Comparison of ENCODE assay signal across 29 cellular contexts in the genomic region with DNA sequence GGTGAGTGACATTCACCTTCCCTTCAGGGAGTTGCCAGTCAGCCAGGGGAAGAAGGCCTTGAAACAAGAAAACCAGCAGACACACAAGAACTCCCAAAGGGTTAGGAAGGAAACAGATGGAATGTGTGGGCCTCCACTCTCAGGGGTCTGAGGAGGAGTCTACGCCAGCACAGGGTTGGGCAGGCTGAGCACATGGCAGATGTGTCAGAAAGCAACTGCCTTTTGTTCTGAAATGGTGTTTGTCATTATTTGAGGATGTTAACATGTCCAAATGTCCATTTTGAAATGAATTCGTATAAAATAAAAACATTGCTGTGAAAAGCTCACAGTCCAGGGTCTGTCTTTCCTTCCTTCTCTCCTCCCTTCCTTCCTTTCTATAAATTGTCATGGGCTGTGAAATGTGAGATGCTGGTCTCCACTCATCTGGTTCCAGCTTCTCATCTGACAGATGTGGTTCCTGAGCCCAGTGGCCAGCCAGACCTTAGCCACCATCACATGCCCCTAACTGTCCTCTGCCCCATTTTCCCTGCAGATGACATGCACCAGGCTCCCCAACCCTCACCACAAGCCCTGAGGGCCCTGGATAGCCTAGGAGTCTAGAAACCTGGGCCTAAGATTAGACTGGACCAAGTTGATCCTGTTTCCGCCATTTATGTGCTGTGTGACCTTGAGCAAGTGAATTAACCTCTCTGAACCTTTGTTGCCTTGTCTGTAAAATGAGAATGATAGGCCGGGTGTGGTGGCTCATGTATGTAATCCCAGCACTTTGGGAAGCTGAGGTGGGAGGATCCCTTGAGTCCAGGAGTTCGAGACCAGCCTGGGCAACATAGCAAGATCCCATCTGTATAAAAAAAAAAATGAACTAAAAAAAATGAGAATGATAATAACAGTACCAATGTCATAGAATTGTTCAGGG. TPM values are rescaled to one million over a fixed set of nuclear protein-coding genes. Genes with fewer than 3 reads are reported as not detected.
DNase-seq lines count a peak whose midpoint lies in the region; ATAC-seq, FAIRE-seq and TF ChIP-seq lines count a peak whose summit lies in the region.
"Had no signal": no experiment of that assay in that cellular context is flagged by ENCODE, and none has a peak within 500 bp of the region (broad histone marks: within the 10 kb centered on the region; RNA-seq: fewer than 3 reads in every experiment).

No MANE protein-coding gene starts in this region.

- CTCF ChIA-PET in RWPE1 (lab: Yijun Ruan, JAX): no interaction called here
- CTCF ChIA-PET in endothelial cell of umbilical vein (lab: Charles Lee): interaction anchor here (0.9 kb wide), 1 partner anchor 33 kb away, joined by 6 read pairs; no protein-coding TSS in a partner anchor

- H3K27ac ChIP-seq in BLaER1 treated with 17β-estradiol and CSF1 and Interleukin-3, amounts not matched to agents 10 nM and 100 nM: peak overlapping the region in 7 of 11 experiments; percentile 17 to 83 (median 75); a peak in 13 of 22 replicates
- peak overlapping the region; percentile 42 for H3K27ac ChIP-seq in RWPE1
- H3K27ac ChIP-seq in endothelial cell of umbilical vein (ENCODE audit: insufficient read depth, low read depth, low read length): peak overlapping the region; percentile 28
- H3K27ac ChIP-seq in neuronal stem cell (replicated peaks; ENCODE audit: low read length): no peak overlapping the region
- H3K27ac ChIP-seq: foreskin keratinocyte, hepatocyte, left lung, spleen had no signal

- H4K8ac ChIP-seq in neuronal stem cell (ENCODE audit: low read depth, low read length): no peak overlapping the region

- H2AK5ac ChIP-seq in neuronal stem cell (ENCODE audit: low read depth, low read length): no peak overlapping the region

- H3K27ac Mint-ChIP-seq in HFFc6: no peak overlapping the region
- peak overlapping the region in 1 of 2 donors; percentile 71 for H3K27ac Mint-ChIP-seq in stimulated activated naive CD8-positive, alpha-beta T cell treated with anti-CD3 and anti-CD28 coated beads, Interleukin-15, amount 100 ng/mL, for 72 hours
- H3K27ac Mint-ChIP-seq: activated CD4-positive, alpha-beta memory T cell treated with anti-CD3 and anti-CD28 coated beads, Interleukin-2, amount 10 ng/mL, durations not matched to agents 7 days and 5 days; activated naive CD8-positive, alpha-beta T cell treated with anti-CD3 and anti-CD28 coated beads for 36 hours; stimulated activated memory B cell treated with anti-CD40 and anti-IgM and Interleukin-4, amounts not matched to agents 10 μg/mL and 1 μg/mL and 100 μg/mL, for 72 hours had no signal

- no CpG with 5 or more reads among the region's 5 CpGs for WGBS in neuronal stem cell (ENCODE audit: extremely low coverage in 2 of 2, insufficient read length in 2 of 2, insufficient replicate concordance in 1 of 2), 2 donors

- no peaks in the 10 kb centered on the region for H3K36me3 ChIP-seq in BLaER1 treated with 17β-estradiol and CSF1 and Interleukin-3, amounts not matched to agents 10 nM and 100 nM
- H3K36me3 ChIP-seq in endothelial cell of umbilical vein (ENCODE audit: control insufficient read depth in 2 of 2, extremely low read depth in 1 of 2, insufficient read depth in 2 of 2, low read length in 2 of 2) (no peaks in the 10 kb centered on the region), neuronal stem cell (replicated peaks in 1 of 2; ENCODE audit: control insufficient read depth in 2 of 2, insufficient read depth in 2 of 2, low read length in 2 of 2) (no peaks in the 10 kb centered on the region)
- H3K36me3 ChIP-seq: left lung, spleen had no signal

- H2BK15ac ChIP-seq in neuronal stem cell (ENCODE audit: low read length): no peak overlapping the region

- peaks cover 0 to 4% (median 0%) of the 10 kb centered on the region in 11 experiments; a peak in 1 of 22 replicates for H4K20me1 ChIP-seq in BLaER1 treated with 17β-estradiol and CSF1 and Interleukin-3, amounts not matched to agents 10 nM and 100 nM
- peaks cover 2% of the 10 kb centered on the region for H4K20me1 ChIP-seq in endothelial cell of umbilical vein (replicated peaks; ENCODE audit: control insufficient read depth, extremely low read depth, insufficient read depth, low read length)

- H3K4ac ChIP-seq in neuronal stem cell (ENCODE audit: low read length): no peak overlapping the region

- H3K27me3 ChIP-seq in BLaER1 treated with 17β-estradiol and CSF1 and Interleukin-3, amounts not matched to agents 10 nM and 100 nM: no peaks in the 10 kb centered on the region
- H3K27me3 ChIP-seq in endothelial cell of umbilical vein (ENCODE audit: control insufficient read depth in 2 of 2, insufficient read depth in 2 of 2, low read length in 2 of 2) (no peaks in the 10 kb centered on the region), neuronal stem cell (ENCODE audit: control insufficient read depth in 3 of 3, insufficient read depth in 3 of 3, low read depth in 1 of 3, low read length in 3 of 3) (no peaks in the 10 kb centered on the region)
- H3K27me3 ChIP-seq: foreskin keratinocyte, hepatocyte, left lung, spleen had no signal

- DNase-seq in RWPE1 (ENCODE audit: low spot score) (no peak), endothelial cell of umbilical vein (ENCODE audit: low read depth, low spot score) (peak; percentile 61), neuronal stem cell (ENCODE audit: low spot score) (no peak), medulla oblongata (ENCODE audit: extremely low spot score) (no peak), HFFc6 (no peak)
- no peak for DNase-seq in activated CD8-positive, alpha-beta memory T cell treated with anti-CD3 and anti-CD28 coated beads, Interleukin-2, amount 50 U/mL, for 48 hours
- DNase-seq in stimulated activated naive CD8-positive, alpha-beta T cell treated with anti-CD3 and anti-CD28 coated beads, Interleukin-15, amount 100 ng/mL, for 72 hours: no peak
- DNase-seq: activated CD4-positive, alpha-beta memory T cell treated with anti-CD3 and anti-CD28 coated beads, Interleukin-2, amount 10 ng/mL, durations not matched to agents 7 days and 5 days; activated CD4-positive, CD25-positive, alpha-beta regulatory T cell treated with anti-CD3 and anti-CD28 coated beads, Interleukin-2, amount 50 U/mL, for 72 hours; activated naive CD8-positive, alpha-beta T cell treated with anti-CD3 and anti-CD28 coated beads for 36 hours; effector CD4-positive, alpha-beta T cell; erythroblast; foreskin keratinocyte; immature natural killer cell; KBM-7; left lung; mucosa of descending colon; NCI-H146; NCI-H510A treated with DMSO at 0.1 percent for 48 hours; NK-92 treated with Interleukin-12 subunit alpha and Interleukin-12 subunit beta, amount 100 ng/mL, for 24 hours; SHP77 treated with DMSO at 0.1 percent for 48 hours; spleen; stimulated activated CD4-positive, alpha-beta T cell treated with anti-CD3 and anti-CD28 coated beads, Interleukin-2, amount 100 ng/mL, for 48 hours had no signal

- H3K9me3 Mint-ChIP-seq in HFFc6: peaks cover 25% of the 10 kb centered on the region
- H3K9me3 Mint-ChIP-seq in stimulated activated naive CD8-positive, alpha-beta T cell treated with anti-CD3 and anti-CD28 coated beads, Interleukin-15, amount 100 ng/mL, for 72 hours: no peaks in the 10 kb centered on the region
- H3K9me3 Mint-ChIP-seq: activated CD4-positive, alpha-beta memory T cell treated with anti-CD3 and anti-CD28 coated beads, Interleukin-2, amount 10 ng/mL, durations not matched to agents 7 days and 5 days; activated naive CD8-positive, alpha-beta T cell treated with anti-CD3 and anti-CD28 coated beads for 36 hours; CD14-positive monocyte; immature natural killer cell; stimulated activated memory B cell treated with anti-CD40 and anti-IgM and Interleukin-4, amounts not matched to agents 10 μg/mL and 1 μg/mL and 100 μg/mL, for 72 hours had no signal

- no peak overlapping the region for H3K4me3 Mint-ChIP-seq in HFFc6
- H3K4me3 Mint-ChIP-seq in stimulated activated naive CD8-positive, alpha-beta T cell treated with anti-CD3 and anti-CD28 coated beads, Interleukin-15, amount 100 ng/mL, for 72 hours: no peak overlapping the region
- H3K4me3 Mint-ChIP-seq: activated CD4-positive, alpha-beta memory T cell treated with anti-CD3 and anti-CD28 coated beads, Interleukin-2, amount 10 ng/mL, durations not matched to agents 7 days and 5 days; activated naive CD8-positive, alpha-beta T cell treated with anti-CD3 and anti-CD28 coated beads for 36 hours; CD14-positive monocyte; immature natural killer cell; stimulated activated memory B cell treated with anti-CD40 and anti-IgM and Interleukin-4, amounts not matched to agents 10 μg/mL and 1 μg/mL and 100 μg/mL, for 72 hours had no signal

- H3K23ac ChIP-seq in neuronal stem cell (ENCODE audit: low read depth, low read length, poor library complexity): no peak overlapping the region

- no peaks in the 10 kb centered on the region for H3K4me1 Mint-ChIP-seq in HFFc6 (ENCODE audit: low read depth)
- peaks cover 7% of the 10 kb centered on the region for H3K4me1 Mint-ChIP-seq in stimulated activated naive CD8-positive, alpha-beta T cell treated with anti-CD3 and anti-CD28 coated beads, Interleukin-15, amount 100 ng/mL, for 72 hours
- H3K4me1 Mint-ChIP-seq: activated CD4-positive, alpha-beta memory T cell treated with anti-CD3 and anti-CD28 coated beads, Interleukin-2, amount 10 ng/mL, durations not matched to agents 7 days and 5 days; activated naive CD8-positive, alpha-beta T cell treated with anti-CD3 and anti-CD28 coated beads for 36 hours; CD14-positive monocyte; immature natural killer cell; stimulated activated memory B cell treated with anti-CD40 and anti-IgM and Interleukin-4, amounts not matched to agents 10 μg/mL and 1 μg/mL and 100 μg/mL, for 72 hours had no signal

- no peak overlapping the region for H3K4me3 ChIP-seq in BLaER1 treated with 17β-estradiol and CSF1 and Interleukin-3, amounts not matched to agents 10 nM and 100 nM
- H3K4me3 ChIP-seq in endothelial cell of umbilical vein (replicated peaks in 1 of 3; ENCODE audit: insufficient read depth in 1 of 3, low read depth in 1 of 3, low read length in 3 of 3): no peak overlapping the region
- peak overlapping the region in 1 of 2 donors; percentile 57 for H3K4me3 ChIP-seq in neuronal stem cell (ENCODE audit: low read length in 2 of 2)
- H3K4me3 ChIP-seq: hepatocyte, left lung, mucosa of descending colon, spleen had no signal

- H3K9me3 ChIP-seq in BLaER1 treated with 17β-estradiol and CSF1 and Interleukin-3, amounts not matched to agents 10 nM and 100 nM (replicated peaks in 1 of 11): peaks cover 0 to 12% (median 0%) of the 10 kb centered on the region in 11 experiments; a peak in 3 of 22 replicates
- H3K9me3 ChIP-seq in endothelial cell of umbilical vein (replicated peaks; ENCODE audit: control insufficient read depth, insufficient read depth, low read length): no peaks in the 10 kb centered on the region
- peaks cover 0 to 2% of the 10 kb centered on the region in 2 donors for H3K9me3 ChIP-seq in neuronal stem cell (replicated peaks in 1 of 2; ENCODE audit: control insufficient read depth in 2 of 2, insufficient read depth in 1 of 2, low read depth in 1 of 2, low read length in 2 of 2)
- H3K9me3 ChIP-seq: left lung, mucosa of descending colon, spleen had no signal

- H3K79me1 ChIP-seq in neuronal stem cell (ENCODE audit: low read depth, low read length): no peaks in the 10 kb centered on the region

- dilution Hi-C loops in endothelial cell of umbilical vein (cut with MboI; ENCODE audit: extremely low pct_ligation_motif_present, low sequenced_read_pairs): no loop called here

- no peak for ATAC-seq in stimulated activated naive CD8-positive, alpha-beta T cell treated with anti-CD3 and anti-CD28 coated beads, Interleukin-15, amount 100 ng/mL, for 72 hours
- ATAC-seq: foreskin keratinocyte; left lung; mucosa of descending colon; stimulated activated memory B cell treated with anti-CD40 and anti-IgM and Interleukin-4, amounts not matched to agents 10 μg/mL and 1 μg/mL and 100 μg/mL, for 72 hours had no signal

- H3K79me2 ChIP-seq in endothelial cell of umbilical vein (ENCODE audit: control insufficient read depth, insufficient read depth, low read length): no peaks in the 10 kb centered on the region

- intact Hi-C loops in endothelial cell of umbilical vein (cut with micrococcal nuclease): no loop called here

- peak; percentile 57 for FAIRE-seq in endothelial cell of umbilical vein (lab: Jason Lieb, UNC)
- FAIRE-seq: GM19239 had no signal

- BruUV-seq in endothelial cell of umbilical vein (replicated peaks; lab: Mats Ljungman, UMichigan): no TSS peak

- peaks cover 2% of the 10 kb centered on the region for H3K27me3 Mint-ChIP-seq in HFFc6 (ENCODE audit: insufficient read depth)
- H3K27me3 Mint-ChIP-seq in stimulated activated naive CD8-positive, alpha-beta T cell treated with anti-CD3 and anti-CD28 coated beads, Interleukin-15, amount 100 ng/mL, for 72 hours: no peaks in the 10 kb centered on the region
- H3K27me3 Mint-ChIP-seq: activated CD4-positive, alpha-beta memory T cell treated with anti-CD3 and anti-CD28 coated beads, Interleukin-2, amount 10 ng/mL, durations not matched to agents 7 days and 5 days; activated naive CD8-positive, alpha-beta T cell treated with anti-CD3 and anti-CD28 coated beads for 36 hours; stimulated activated memory B cell treated with anti-CD40 and anti-IgM and Interleukin-4, amounts not matched to agents 10 μg/mL and 1 μg/mL and 100 μg/mL, for 72 hours had no signal

- H2AFZ ChIP-seq in endothelial cell of umbilical vein (ENCODE audit: low read depth, low read length) (no peak overlapping the region), neuronal stem cell (ENCODE audit: low read length) (no peak overlapping the region)
- H2AFZ ChIP-seq: hepatocyte had no signal

- H3K9ac ChIP-seq in BLaER1 treated with 17β-estradiol and CSF1 and Interleukin-3, amounts not matched to agents 10 nM and 100 nM: peak overlapping the region in 4 of 11 experiments; percentile 27 to 57 (median 46); a peak in 4 of 22 replicates
- H3K9ac ChIP-seq in endothelial cell of umbilical vein (replicated peaks; ENCODE audit: extremely low read depth, insufficient read depth, low read length) (no peak overlapping the region), neuronal stem cell (ENCODE audit: low read depth, low read length, poor library complexity) (no peak overlapping the region)

- no peak overlapping the region for H2BK5ac ChIP-seq in neuronal stem cell (ENCODE audit: low read length)

- H3K14ac ChIP-seq in neuronal stem cell (ENCODE audit: low read length): no peak overlapping the region

- peaks cover 0 to 42% (median 28%) of the 10 kb centered on the region in 10 experiments; a peak in 15 of 20 replicates for H3K4me1 ChIP-seq in BLaER1 treated with 17β-estradiol and CSF1 and Interleukin-3, amounts not matched to agents 10 nM and 100 nM
- H3K4me1 ChIP-seq in endothelial cell of umbilical vein (ENCODE audit: control insufficient read depth, extremely low read depth, insufficient read depth, low read length) (peaks cover 29% of the 10 kb centered on the region), neuronal stem cell (ENCODE audit: control insufficient read depth in 2 of 2, insufficient read depth in 1 of 2, low read depth in 1 of 2, low read length in 2 of 2) (peaks cover 5 to 10% of the 10 kb centered on the region in 2 donors)
- H3K4me1 ChIP-seq: foreskin keratinocyte had no signal

- no peak for TF ChIP-seq POLR2A in endothelial cell of umbilical vein (IDR thresholded peaks at IDR 0.05; ENCODE audit: low read depth, low read length)

- H2BK120ac ChIP-seq in neuronal stem cell (ENCODE audit: low read depth, low read length): no peak overlapping the region

- H3K9me1 ChIP-seq in endothelial cell of umbilical vein (replicated peaks; ENCODE audit: control insufficient read depth, extremely low read depth, insufficient read depth, low read length): no peaks in the 10 kb centered on the region

- H3K18ac ChIP-seq in neuronal stem cell (ENCODE audit: low read length): peak overlapping the region; percentile 24

- TF ChIP-seq CTCF in RWPE1 (conservative IDR thresholded peaks at IDR 0.05; ENCODE audit: low read depth) (no peak), endothelial cell of umbilical vein (IDR thresholded peaks at IDR 0.05; ENCODE audit: extremely low read depth in 1 of 2, insufficient read depth in 1 of 2, low read depth in 1 of 2, low read length in 2 of 2) (no peak), HFFc6 (IDR thresholded peaks at IDR 0.05) (no peak)

- no peak overlapping the region for H2BK12ac ChIP-seq in neuronal stem cell (ENCODE audit: low read length)

- no peaks in the 10 kb centered on the region for H3K36me3 Mint-ChIP-seq in HFFc6 (ENCODE audit: low read depth)
- H3K36me3 Mint-ChIP-seq: CD14-positive monocyte; stimulated activated memory B cell treated with anti-CD40 and anti-IgM and Interleukin-4, amounts not matched to agents 10 μg/mL and 1 μg/mL and 100 μg/mL, for 72 hours had no signal

- no peak overlapping the region for H4K91ac ChIP-seq in neuronal stem cell (ENCODE audit: low read depth, low read length, poor library complexity)

- peak overlapping the region in 8 of 11 experiments; percentile 4 to 80 (median 64); a peak in 15 of 22 replicates for H3K4me2 ChIP-seq in BLaER1 treated with 17β-estradiol and CSF1 and Interleukin-3, amounts not matched to agents 10 nM and 100 nM
- H3K4me2 ChIP-seq in endothelial cell of umbilical vein (ENCODE audit: insufficient read depth, low read length) (no peak overlapping the region), neuronal stem cell (ENCODE audit: insufficient read depth, low read length, poor library complexity, severe bottlenecking) (no peak overlapping the region)
- H3K4me2 ChIP-seq: hepatocyte had no signal

- POLR2A ChIA-PET in RWPE1 (lab: Yijun Ruan, JAX; ENCODE audit: low non-redundant PET) (no interaction called here), endothelial cell of umbilical vein (lab: Charles Lee) (no interaction called here)

RNA-seq across cellular contexts. Expression of a gene that starts 56.2 kb away (rescaled TPM):
- total RNA-seq in endothelial cell of umbilical vein: 1.2 and 1.7 TPM in 2 replicates
- polyA plus RNA-seq in endothelial cell of umbilical vein: 0.54 and 0.59 TPM in 2 replicates
- polyA plus RNA-seq in endothelial cell of umbilical vein (2011; cell fraction: cytosol; rRNA removed): 0.25 and 0.32 TPM in 2 replicates
- 0.74 and 0.76 TPM in 2 replicates for polyA plus RNA-seq in endothelial cell of umbilical vein (2011; cell fraction: nucleus; rRNA removed)
- polyA plus RNA-seq in endothelial cell of umbilical vein (2012): not detected in 2 replicates
- polyA minus RNA-seq in endothelial cell of umbilical vein: not detected in 2 replicates
- polyA minus RNA-seq in endothelial cell of umbilical vein (2011; cell fraction: cytosol; rRNA and poly(A)+ RNA removed): not detected
- not detected in 2 replicates for polyA minus RNA-seq in endothelial cell of umbilical vein (2011; cell fraction: nucleus; rRNA and poly(A)+ RNA removed)
- 0.04 TPM for polyA plus RNA-seq in neuronal stem cell (2013, experiment 1 of 2)
- not detected for polyA plus RNA-seq in neuronal stem cell (2013, experiment 2 of 2)
- total RNA-seq in HFFc6 (2021; fragmentation: NEBNext Ultra II Directional; extraction: Animal tissue kit (Norgen Biotek cat#: 25700)): not detected
- total RNA-seq: foreskin keratinocyte, hepatocyte, spleen, temporal lobe had no signal
- polyA plus RNA-seq: CD14-positive monocyte, hepatocyte, immature natural killer cell had no signal

Comparison
In these comparisons a context has a peak if more than half of its experiments do, and no peak if none do; other contexts are left out.
1. H3K4me2 ChIP-seq: peak in BLaER1 treated with 17β-estradiol and CSF1 and Interleukin-3, amounts not matched to agents 10 nM and 100 nM (8 of 11); none in endothelial cell of umbilical vein (single experiment) and neuronal stem cell (single experiment).